Comparison of ENCODE assay signal across 18 cellular contexts in the genomic region with DNA sequence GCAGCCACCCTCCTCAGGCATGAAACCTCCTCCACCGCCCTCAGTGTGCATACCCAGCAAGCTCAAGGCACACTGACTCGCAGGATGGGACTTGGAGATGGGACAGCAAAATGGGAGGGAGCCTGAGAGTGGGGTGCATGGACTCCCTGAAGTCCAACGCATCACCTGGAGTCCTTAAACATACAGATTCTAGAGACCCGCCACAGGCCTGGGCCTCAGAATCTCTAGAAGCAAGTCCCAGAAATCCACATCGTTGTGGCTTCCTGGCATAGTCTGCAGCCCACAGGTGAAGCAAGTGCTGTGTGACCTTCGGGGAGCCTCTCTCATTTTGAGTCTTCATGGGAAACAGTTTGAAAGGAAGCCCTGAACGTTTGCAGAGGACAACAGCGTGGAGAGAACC. TPM values are rescaled to one million over a fixed set of nuclear protein-coding genes. Genes with fewer than 3 reads are reported as not detected.
DNase-seq lines count a peak whose midpoint lies in the region; ATAC-seq and TF ChIP-seq lines count a peak whose summit lies in the region.
"Had no signal": no experiment of that assay in that cellular context is flagged by ENCODE, and none has a peak within 500 bp of the region (broad histone marks: within the 10 kb centered on the region; RNA-seq: fewer than 3 reads in every experiment).

No MANE protein-coding gene starts in this region.

- H3K4me1 Mint-ChIP-seq in activated T-helper 17 cell treated with anti-CD3 and anti-CD28 coated beads, Interleukin-2, amount 50 U/mL, for 72 hours, result peaks cover 14% of the 10 kb centered on the region
- H3K4me1 Mint-ChIP-seq in natural killer cell, result peaks cover 78 to 85% of the 10 kb centered on the region in 2 donors

- H3K36me3 Mint-ChIP-seq in activated naive CD4-positive, alpha-beta T cell treated with anti-CD3 and anti-CD28 coated beads, Interleukin-2, amount 50 U/mL, for 72 hours, result peaks cover 9% of the 10 kb centered on the region in 2 donors
- peaks cover 9% of the 10 kb centered on the region for H3K36me3 Mint-ChIP-seq in activated T-helper 17 cell treated with anti-CD3 and anti-CD28 coated beads, Interleukin-2, amount 50 U/mL, for 72 hours (ENCODE audit: low read depth)
- peaks cover 7% of the 10 kb centered on the region for H3K36me3 Mint-ChIP-seq in natural killer cell

- peak overlapping the region; percentile 59 to 91 for H3K27ac Mint-ChIP-seq in activated naive CD4-positive, alpha-beta T cell treated with anti-CD3 and anti-CD28 coated beads, Interleukin-2, amount 50 U/mL, for 72 hours
- peak overlapping the region; percentile 48 for H3K27ac Mint-ChIP-seq in activated T-helper 17 cell treated with anti-CD3 and anti-CD28 coated beads, Interleukin-2, amount 50 U/mL, for 72 hours
- H3K27ac Mint-ChIP-seq in natural killer cell, result peak overlapping the region; percentile 92 to 94
- H3K27ac Mint-ChIP-seq: GM23338 had no signal

- ATAC-seq in activated naive CD4-positive, alpha-beta T cell treated with anti-CD3 and anti-CD28 coated beads, Interleukin-2, amount 50 U/mL, for 72 hours, result peak; percentile 4 to 27
- ATAC-seq in activated T-helper 17 cell treated with anti-CD3 and anti-CD28 coated beads, Interleukin-2, amount 50 U/mL, for 72 hours (replicated peaks), result no peak
- ATAC-seq in natural killer cell (no peak), GM21717 (IDR thresholded peaks at IDR 0.05; ENCODE audit: unreplicated experiment) (no peak)
- ATAC-seq: GM23338, HepG2, left colon, right cardiac atrium had no signal

- intact Hi-C loops in natural killer cell (cut with micrococcal nuclease), result no loop called here

- TF ChIP-seq CTCF in natural killer cell (IDR thresholded peaks at IDR 0.05), result no peak

- H3K27me3 Mint-ChIP-seq in activated T-helper 17 cell treated with anti-CD3 and anti-CD28 coated beads, Interleukin-2, amount 50 U/mL, for 72 hours, result no peaks in the 10 kb centered on the region
- H3K27me3 Mint-ChIP-seq in natural killer cell (ENCODE audit: low read depth in 2 of 2), result no peaks in the 10 kb centered on the region

- peak in 1 of 2 donors; percentile 42 for DNase-seq in activated naive CD4-positive, alpha-beta T cell treated with anti-CD3 and anti-CD28 coated beads, Interleukin-2, amount 50 U/mL, for 72 hours (ENCODE audit: low spot score in 2 of 2)
- no peak for DNase-seq in activated naive CD4-positive, alpha-beta T cell (lab: John Stamatoyannopoulos, UW)
- no peak for DNase-seq in natural killer cell
- no peak for DNase-seq in UCSD-AML1 (lab: John Stamatoyannopoulos, UW; ENCODE audit: unreplicated experiment)
- no peak for DNase-seq in A172 (ENCODE audit: low spot score)
- DNase-seq: dermis blood vessel endothelial cell; DMS 273 treated with DMSO at 0.1 percent for 48 hours; left colon; mesenchymal stem cell; NCI-H187 treated with DMSO at 0.1 percent for 48 hours; NCI-H69; right cardiac atrium; stimulated activated CD4-positive, alpha-beta T cell treated with anti-CD3 and anti-CD28 coated beads, Interleukin-12 subunit alpha, Interleukin-12 subunit beta, amount 100 ng/mL, for 4 hours had no signal

- no peaks in the 10 kb centered on the region for H3K9me3 Mint-ChIP-seq in activated naive CD4-positive, alpha-beta T cell treated with anti-CD3 and anti-CD28 coated beads, Interleukin-2, amount 50 U/mL, for 72 hours
- no peaks in the 10 kb centered on the region for H3K9me3 Mint-ChIP-seq in activated T-helper 17 cell treated with anti-CD3 and anti-CD28 coated beads, Interleukin-2, amount 50 U/mL, for 72 hours
- no peaks in the 10 kb centered on the region for H3K9me3 Mint-ChIP-seq in natural killer cell
- H3K9me3 Mint-ChIP-seq: GM23338 had no signal

- H3K4me3 Mint-ChIP-seq in activated T-helper 17 cell treated with anti-CD3 and anti-CD28 coated beads, Interleukin-2, amount 50 U/mL, for 72 hours, result peak overlapping the region; percentile 20
- H3K4me3 Mint-ChIP-seq in natural killer cell, result peak overlapping the region; percentile 91
- H3K4me3 Mint-ChIP-seq: GM23338 had no signal

RNA-seq across cellular contexts. Expression of a gene that starts 3.5 kb away (rescaled TPM):
- 10 to 100 TPM; 39.6 to 73.5 TPM for total RNA-seq in activated naive CD4-positive, alpha-beta T cell treated with anti-CD3 and anti-CD28 coated beads, Interleukin-2, amount 50 U/mL, for 72 hours
- total RNA-seq in activated T-helper 17 cell treated with anti-CD3 and anti-CD28 coated beads, Interleukin-2, amount 50 U/mL, for 72 hours, result 10 to 100 TPM; 19.9 to 30.5 TPM
- 100 to 1,000 TPM; 234 to 328 (median 257) TPM for total RNA-seq in natural killer cell
- total RNA-seq in A172 (2014; rRNA removed; shearing (Covaris generic)), result not detected in 2 replicates
- total RNA-seq: dermis blood vessel endothelial cell, GM23338, HepG2, LHCN-M2 had no signal

RNA-seq across cellular contexts. Expression of a gene that starts 35.5 kb away (rescaled TPM):
- total RNA-seq in activated naive CD4-positive, alpha-beta T cell treated with anti-CD3 and anti-CD28 coated beads, Interleukin-2, amount 50 U/mL, for 72 hours, result 10 to 100 TPM; 15.4 to 21.4 TPM
- total RNA-seq in activated T-helper 17 cell treated with anti-CD3 and anti-CD28 coated beads, Interleukin-2, amount 50 U/mL, for 72 hours, result 10 to 100 TPM in 1 of 2 donors, 1 to 10 TPM in 1; 6.3 to 10.2 TPM
- total RNA-seq in natural killer cell, result 10 to 100 TPM; 21.4 to 38.9 (median 37.6) TPM
- total RNA-seq in A172 (2014; rRNA removed; shearing (Covaris generic)), result 3.3 and 5.5 TPM in 2 replicates

Comparison
In these comparisons a context has a peak if more than half of its experiments do, and no peak if none do; other contexts are left out.
1. ATAC-seq: peak in activated naive CD4-positive, alpha-beta T cell treated with anti-CD3 and anti-CD28 coated beads, Interleukin-2, amount 50 U/mL, for 72 hours (2 of 2); none in activated T-helper 17 cell treated with anti-CD3 and anti-CD28 coated beads, Interleukin-2, amount 50 U/mL, for 72 hours (single experiment), natural killer cell (0 of 3) and GM21717 (single experiment).
2. RNA of a gene that starts 3.5 kb away (total RNA-seq): 234 to 328 TPM in natural killer cell, 39.6 to 73.5 TPM in activated naive CD4-positive, alpha-beta T cell treated with anti-CD3 and anti-CD28 coated beads, Interleukin-2, amount 50 U/mL, for 72 hours and 19.9 to 30.5 TPM in activated T-helper 17 cell treated with anti-CD3 and anti-CD28 coated beads, Interleukin-2, amount 50 U/mL, for 72 hours; not detected in A172; every median in the first group is over 10 times any median in the second.
3. Peak in every context shown above with its lines, with median percentiles within 50 percentile points of each other: H3K27ac Mint-ChIP-seq.